14 cellular contexts compared by ENCODE assay signal in genomic region chr1:162145966-162146696, GRCh38.
DNase-seq lines count a peak whose midpoint lies in the region; ATAC-seq and TF ChIP-seq lines count a peak whose summit lies in the region.
"Had no signal": no experiment of that assay in that cellular context is flagged by ENCODE, and none has a peak within 500 bp of the region (broad histone marks: within the 10 kb centered on the region; RNA-seq: fewer than 3 reads in every experiment).

No MANE protein-coding gene starts in this region.

- WGBS in trophoblast cell (ENCODE audit: extremely low coverage, insufficient coverage, insufficient read length): no CpG with 5 or more reads among the region's 5 CpGs

- H3K4me3 ChIP-seq in trophoblast cell (ENCODE audit: low read depth, low read length): no peak overlapping the region
- H3K4me3 ChIP-seq: skin epidermis had no signal

- H3K27ac Mint-ChIP-seq in endothelial cell (ENCODE audit: unreplicated experiment): no peak overlapping the region
- no peak overlapping the region for H3K27ac Mint-ChIP-seq in immature natural killer cell
- H3K27ac Mint-ChIP-seq: dendritic cell treated with granulocyte-macrophage colony-stimulating factor and Interleukin-4, amounts not matched to agents 40 ng/mL and 50 ng/mL, for 4 days; stimulated activated naive CD8-positive, alpha-beta T cell treated with anti-CD3 and anti-CD28 coated beads, Interleukin-15, amount 100 ng/mL, for 72 hours had no signal

- H3K4me2 ChIP-seq in trophoblast cell (ENCODE audit: low read length): no peak overlapping the region

- no peak overlapping the region for H2AFZ ChIP-seq in trophoblast cell (ENCODE audit: insufficient read depth, low read length, poor library complexity)

- H4K12ac ChIP-seq in trophoblast cell (ENCODE audit: low read depth, low read length): no peak overlapping the region

- H3K4ac ChIP-seq in trophoblast cell (ENCODE audit: low read depth, low read length): no peak overlapping the region

- H3K18ac ChIP-seq in trophoblast cell (ENCODE audit: low read length): no peak overlapping the region

- H3K4me3 Mint-ChIP-seq in endothelial cell (ENCODE audit: unreplicated experiment) (peak overlapping the region; percentile 21), immature natural killer cell (no peak overlapping the region)
- H3K4me3 Mint-ChIP-seq in activated T-cell treated with anti-CD3 and anti-CD28 coated beads, Interleukin-2, amount 50 U/mL, for 4 hours: no peak overlapping the region
- H3K4me3 Mint-ChIP-seq: dendritic cell treated with granulocyte-macrophage colony-stimulating factor and Interleukin-4, amounts not matched to agents 40 ng/mL and 50 ng/mL, for 4 days; stimulated activated naive CD8-positive, alpha-beta T cell treated with anti-CD3 and anti-CD28 coated beads, Interleukin-15, amount 100 ng/mL, for 72 hours had no signal

- H3K79me2 ChIP-seq in trophoblast cell (ENCODE audit: control insufficient read depth, insufficient read depth, low read length, poor library complexity): no peaks in the 10 kb centered on the region

- H3K36me3 Mint-ChIP-seq in endothelial cell (ENCODE audit: low read depth, unreplicated experiment): peaks cover 3% of the 10 kb centered on the region
- H3K36me3 Mint-ChIP-seq in immature natural killer cell: no peaks in the 10 kb centered on the region
- H3K36me3 Mint-ChIP-seq in activated T-cell treated with anti-CD3 and anti-CD28 coated beads, Interleukin-2, amount 50 U/mL, for 4 hours (ENCODE audit: insufficient read depth): no peaks in the 10 kb centered on the region

- peak overlapping the region; percentile 20 for H2BK120ac ChIP-seq in trophoblast cell (ENCODE audit: insufficient read depth, low read length, poor library complexity)

- no peaks in the 10 kb centered on the region for H3K9me3 ChIP-seq in trophoblast cell (ENCODE audit: insufficient read depth, low read depth, low read length)

- TF ChIP-seq CTCF in endothelial cell (IDR thresholded peaks at IDR 0.05; ENCODE audit: unreplicated experiment): no peak

- H3K27me3 Mint-ChIP-seq in endothelial cell (ENCODE audit: unreplicated experiment) (no peaks in the 10 kb centered on the region), immature natural killer cell (ENCODE audit: low read depth in 3 of 3) (peaks cover 6 to 12% (median 9%) of the 10 kb centered on the region in 3 donors)
- H3K27me3 Mint-ChIP-seq in activated T-cell treated with anti-CD3 and anti-CD28 coated beads, Interleukin-2, amount 50 U/mL, for 4 hours (ENCODE audit: low read depth): peaks cover 14% of the 10 kb centered on the region

- H2BK12ac ChIP-seq in trophoblast cell (ENCODE audit: low read length): peak overlapping the region; percentile 72

- no peak overlapping the region for H3K14ac ChIP-seq in trophoblast cell (ENCODE audit: low read length)

- DNase-seq in Right ventricle myocardium inferior (ENCODE audit: missing footprints) (no peak), left cardiac atrium (no peak), NCI-H69 (lab: John Stamatoyannopoulos, UW) (peak; percentile 87), endothelial cell (ENCODE audit: low spot score) (no peak), trophoblast cell (no peak), immature natural killer cell (no peak)
- no peak for DNase-seq in activated CD4-positive, alpha-beta T cell treated with anti-CD3 and anti-CD28 coated beads, Interleukin-2, amount 50 U/mL, for 4 hours
- no peak for DNase-seq in activated T-cell treated with anti-CD3 and anti-CD28 coated beads, Interleukin-2, amount 50 U/mL, for 4 hours
- DNase-seq: activated CD4-positive, alpha-beta T cell treated with anti-CD3 and anti-CD28 coated beads, Interleukin-2, amount 50 U/mL, for 48 hours; SIG-M5; stimulated activated naive CD8-positive, alpha-beta T cell treated with anti-CD3 and anti-CD28 coated beads, Interleukin-15, amount 100 ng/mL, for 72 hours; T1000 had no signal

- no peak overlapping the region for H3K23ac ChIP-seq in trophoblast cell (ENCODE audit: low read length)

- ATAC-seq in Right ventricle myocardium inferior (peak; percentile 44), left cardiac atrium (no peak)
- no peak for ATAC-seq in activated T-cell treated with anti-CD3 and anti-CD28 coated beads, Interleukin-2, amount 50 U/mL, for 4 hours
- ATAC-seq: stimulated activated naive CD8-positive, alpha-beta T cell treated with anti-CD3 and anti-CD28 coated beads, Interleukin-15, amount 100 ng/mL, for 72 hours had no signal

- H3K9ac ChIP-seq in trophoblast cell (ENCODE audit: low read length): no peak overlapping the region

- peaks cover 6 to 14% of the 10 kb centered on the region in 2 experiments for H3K4me1 ChIP-seq in trophoblast cell (ENCODE audit: control insufficient read depth in 1 of 2, insufficient read depth in 2 of 2, low read length in 2 of 2)

- peaks cover 2% of the 10 kb centered on the region for H3K79me1 ChIP-seq in trophoblast cell (ENCODE audit: low read length)

- H4K91ac ChIP-seq in trophoblast cell (ENCODE audit: low read depth, low read length): peak overlapping the region; percentile 28

- no peak overlapping the region for H2BK5ac ChIP-seq in trophoblast cell (ENCODE audit: low read depth, low read length, poor library complexity)

- no peaks in the 10 kb centered on the region for H3K9me3 Mint-ChIP-seq in endothelial cell (ENCODE audit: unreplicated experiment)
- peaks cover 0 to 3% (median 0%) of the 10 kb centered on the region in 6 donors for H3K9me3 Mint-ChIP-seq in immature natural killer cell
- no peaks in the 10 kb centered on the region for H3K9me3 Mint-ChIP-seq in activated T-cell treated with anti-CD3 and anti-CD28 coated beads, Interleukin-2, amount 50 U/mL, for 4 hours
- H3K9me3 Mint-ChIP-seq: dendritic cell treated with granulocyte-macrophage colony-stimulating factor and Interleukin-4, amounts not matched to agents 40 ng/mL and 50 ng/mL, for 4 days; stimulated activated naive CD8-positive, alpha-beta T cell treated with anti-CD3 and anti-CD28 coated beads, Interleukin-15, amount 100 ng/mL, for 72 hours had no signal

- H3K4me1 Mint-ChIP-seq in endothelial cell (ENCODE audit: unreplicated experiment) (peaks cover 40% of the 10 kb centered on the region), immature natural killer cell (peaks cover 4 to 11% of the 10 kb centered on the region in 2 donors)
- H3K4me1 Mint-ChIP-seq in activated T-cell treated with anti-CD3 and anti-CD28 coated beads, Interleukin-2, amount 50 U/mL, for 4 hours (ENCODE audit: low read depth): no peaks in the 10 kb centered on the region
- H3K4me1 Mint-ChIP-seq: stimulated activated naive CD8-positive, alpha-beta T cell treated with anti-CD3 and anti-CD28 coated beads, Interleukin-15, amount 100 ng/mL, for 72 hours had no signal

- intact Hi-C loops in Right ventricle myocardium inferior (cut with DNase I) (no loop called here), left cardiac atrium (cut with DNase I) (no loop called here)

- no peaks in the 10 kb centered on the region for H3K27me3 ChIP-seq in trophoblast cell (ENCODE audit: insufficient read depth, low read length)

- no peaks in the 10 kb centered on the region for H3K36me3 ChIP-seq in trophoblast cell (ENCODE audit: control insufficient read depth in 1 of 2, insufficient read depth in 2 of 2, low read length in 2 of 2)

- peak overlapping the region; percentile 72 for H2AK5ac ChIP-seq in trophoblast cell (ENCODE audit: low read length)

- no peak overlapping the region for H4K8ac ChIP-seq in trophoblast cell (ENCODE audit: low read depth, low read length)

- no peak overlapping the region for H3K27ac ChIP-seq in trophoblast cell (ENCODE audit: low read depth, low read length)
- H3K27ac ChIP-seq: skin epidermis had no signal
